Comparison of ENCODE assay signal across 9 cellular contexts in genomic region chr9:112028242-112029221, GRCh38.
DNase-seq lines count a peak whose midpoint lies in the region; ATAC-seq and TF ChIP-seq lines count a peak whose summit lies in the region.
"Had no signal": no experiment of that assay in that cellular context is flagged by ENCODE, and none has a peak within 500 bp of the region (broad histone marks: within the 10 kb centered on the region; RNA-seq: fewer than 3 reads in every experiment).

No MANE protein-coding gene starts in this region.

- H3K36me3 Mint-ChIP-seq in activated naive CD8-positive, alpha-beta T cell treated with anti-CD3 and anti-CD28 coated beads for 36 hours: peaks cover 4% of the 10 kb centered on the region

- H3K27ac Mint-ChIP-seq in activated naive CD8-positive, alpha-beta T cell treated with anti-CD3 and anti-CD28 coated beads for 36 hours: peak overlapping the region; percentile 42

- no peak overlapping the region for H3K27ac ChIP-seq in vagina
- H3K27ac ChIP-seq: heart right ventricle had no signal

- ATAC-seq in GM19351 (IDR thresholded peaks at IDR 0.05; ENCODE audit: unreplicated experiment) (peak; percentile 48), HG03159 (IDR thresholded peaks at IDR 0.05; ENCODE audit: unreplicated experiment) (peak; percentile 38)
- ATAC-seq: heart right ventricle had no signal

- no peaks in the 10 kb centered on the region for H3K27me3 ChIP-seq in GM06990 (replicated peaks; ENCODE audit: control insufficient read depth, insufficient read depth, low read length)
- H3K27me3 ChIP-seq in vagina: no peaks in the 10 kb centered on the region
- H3K27me3 ChIP-seq: heart right ventricle had no signal

- intact Hi-C loops in vagina (cut with DNase I) (no loop called here), posterior vena cava (cut with DNase I) (no loop called here)

- no peaks in the 10 kb centered on the region for H3K9me3 ChIP-seq in vagina
- H3K9me3 ChIP-seq: heart right ventricle had no signal

- peak overlapping the region; percentile 67 for H3K4me3 ChIP-seq in GM06990 (replicated peaks; ENCODE audit: low read depth, low read length)
- no peak overlapping the region for H3K4me3 ChIP-seq in vagina
- H3K4me3 ChIP-seq: heart right ventricle had no signal

- H3K36me3 ChIP-seq in GM06990 (ENCODE audit: control insufficient read depth, insufficient read depth, low read length) (no peaks in the 10 kb centered on the region; the same call in 1 of the 2 replicates), vagina (no peaks in the 10 kb centered on the region)

- H3K4me1 Mint-ChIP-seq in activated naive CD8-positive, alpha-beta T cell treated with anti-CD3 and anti-CD28 coated beads for 36 hours: peaks cover 37% of the 10 kb centered on the region

- H3K4me1 ChIP-seq in vagina: no peaks in the 10 kb centered on the region

- TF ChIP-seq CTCF in GM06990 (IDR thresholded peaks at IDR 0.05; ENCODE audit: insufficient read depth, low read length, poor library complexity, severe bottlenecking): no peak
- TF ChIP-seq CTCF in vagina (IDR thresholded peaks at IDR 0.05): no peak

- no peak overlapping the region for H3K4me3 Mint-ChIP-seq in activated naive CD8-positive, alpha-beta T cell treated with anti-CD3 and anti-CD28 coated beads for 36 hours

- no peaks in the 10 kb centered on the region for H3K9me3 Mint-ChIP-seq in activated naive CD8-positive, alpha-beta T cell treated with anti-CD3 and anti-CD28 coated beads for 36 hours

- peak; percentile 83 for DNase-seq in GM06990 (ENCODE audit: extremely low read depth, insufficient read length)
- DNase-seq in activated naive CD8-positive, alpha-beta T cell treated with anti-CD3 and anti-CD28 coated beads for 36 hours: peak; percentile 40
- DNase-seq in vagina (ENCODE audit: extremely low spot score in 2 of 2): no peak
- no peak for DNase-seq in OCI-M1 (lab: John Stamatoyannopoulos, UW)
- DNase-seq in AG08396 (ENCODE audit: low spot score): no peak
- no peak for DNase-seq in posterior vena cava (ENCODE audit: low spot score)
- DNase-seq: heart right ventricle had no signal

- no peak for TF ChIP-seq POLR2A in vagina (IDR thresholded peaks at IDR 0.05)

- H3K27me3 Mint-ChIP-seq in activated naive CD8-positive, alpha-beta T cell treated with anti-CD3 and anti-CD28 coated beads for 36 hours: peaks cover 32% of the 10 kb centered on the region

Comparison
In these comparisons a context has a peak if more than half of its experiments do, and no peak if none do; other contexts are left out.
1. DNase-seq: peak in GM06990 (single experiment) and activated naive CD8-positive, alpha-beta T cell treated with anti-CD3 and anti-CD28 coated beads for 36 hours (single experiment); none in vagina (0 of 2), OCI-M1 (single experiment), AG08396 (single experiment) and posterior vena cava (single experiment).